8 cellular contexts compared by ENCODE assay signal in the genomic region with DNA sequence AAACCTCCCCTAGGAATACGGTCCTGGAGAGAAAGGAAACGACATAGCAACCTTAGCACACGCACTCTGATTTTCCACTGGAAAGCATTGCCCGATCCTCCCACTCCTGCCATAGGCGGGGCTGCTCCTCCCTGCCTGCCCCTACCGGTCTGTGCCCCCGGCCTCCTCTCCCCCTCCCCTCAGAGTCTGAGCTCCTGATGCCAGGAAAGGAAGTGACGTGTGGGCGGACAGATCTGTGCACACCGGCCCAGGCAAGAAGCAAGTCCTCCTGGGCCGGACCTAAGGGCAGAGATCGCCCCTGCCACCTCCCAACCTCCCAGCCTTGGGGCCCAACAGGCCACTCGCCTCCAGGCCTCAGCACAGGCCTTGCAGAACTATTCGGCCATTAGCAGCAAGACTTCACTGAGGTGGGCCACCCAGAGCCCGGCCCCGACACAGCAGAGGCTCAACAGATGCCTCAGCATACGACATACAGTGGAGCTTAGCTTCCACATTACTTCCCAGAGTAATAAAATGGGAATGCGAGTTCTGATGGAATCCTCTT. TPM values are rescaled to one million over a fixed set of nuclear protein-coding genes. Genes with fewer than 3 reads are reported as not detected.
DNase-seq lines count a peak whose midpoint lies in the region; ATAC-seq and TF ChIP-seq lines count a peak whose summit lies in the region.

No MANE protein-coding gene starts in this region.

- TF ChIP-seq CTCF in dorsolateral prefrontal cortex (IDR thresholded peaks at IDR 0.05 in 54 of 56, conservative IDR thresholded peaks at IDR 0.05 in 2 of 56; ENCODE audit: low read depth in 1 of 56, partially characterized antibody in 56 of 56), result no peak
- TF ChIP-seq CTCF in brain microvascular endothelial cell (IDR thresholded peaks at IDR 0.05; ENCODE audit: low read depth, low read length, missing control alignments), result no peak

- intact Hi-C loops in dorsolateral prefrontal cortex (cut with DNase I), result no loop called here

- H3K36me3 ChIP-seq in mucosa of rectum (ENCODE audit: control insufficient read depth in 2 of 2, insufficient read depth in 2 of 2, low read length in 2 of 2) (peaks cover 0 to 18% of the 10 kb centered on the region in 2 donors), brain microvascular endothelial cell (replicated peaks) (peaks cover 3% of the 10 kb centered on the region), HAP-1 (replicated peaks) (no peaks in the 10 kb centered on the region)

- ATAC-seq in HG03097 (IDR thresholded peaks at IDR 0.05; ENCODE audit: low FRiP score, unreplicated experiment), result no peak

- H3K27me3 ChIP-seq in dorsolateral prefrontal cortex, result no peaks in the 10 kb centered on the region
- no peaks in the 10 kb centered on the region for H3K27me3 ChIP-seq in mucosa of rectum (ENCODE audit: control insufficient read depth in 2 of 2, insufficient read depth in 2 of 2, low read length in 2 of 2)
- no peaks in the 10 kb centered on the region for H3K27me3 ChIP-seq in brain microvascular endothelial cell (replicated peaks)
- H3K27me3 ChIP-seq in HAP-1 (ENCODE audit: low read depth), result no peaks in the 10 kb centered on the region

- peak; percentile 18 for DNase-seq in 8988T
- DNase-seq in NCI-H510A treated with DMSO at 0.1 percent for 48 hours (lab: John Stamatoyannopoulos, UW), result peak; percentile 13
- peak in 4 of 10 donors; percentile 32 to 41 (median 38) for DNase-seq in dorsolateral prefrontal cortex
- DNase-seq in brain microvascular endothelial cell, result no peak
- no peak for DNase-seq in HAP-1 (ENCODE audit: low spot score in 2 of 2)
- no peak for DNase-seq in NCI-H82 treated with DMSO at 0.1 percent for 48 hours (lab: John Stamatoyannopoulos, UW; ENCODE audit: unreplicated experiment)

- H3K9me3 ChIP-seq in mucosa of rectum (ENCODE audit: control insufficient read depth in 2 of 2, low read length in 2 of 2), result no peaks in the 10 kb centered on the region
- no peaks in the 10 kb centered on the region for H3K9me3 ChIP-seq in HAP-1

- H3K27ac ChIP-seq in dorsolateral prefrontal cortex (peak overlapping the region in 42 of 59 donors; percentile 6 to 96 (median 55)), mucosa of rectum (ENCODE audit: low read depth in 2 of 2, low read length in 2 of 2) (peak overlapping the region; percentile 42 to 67), brain microvascular endothelial cell (no peak overlapping the region)

- no peak overlapping the region for H3K4me3 ChIP-seq in dorsolateral prefrontal cortex
- H3K4me3 ChIP-seq in mucosa of rectum (ENCODE audit: low read length in 2 of 2), result no peak overlapping the region
- no peak overlapping the region for H3K4me3 ChIP-seq in brain microvascular endothelial cell (ENCODE audit: low read depth, low read length)
- no peak overlapping the region for H3K4me3 ChIP-seq in HAP-1

- peak overlapping the region in 1 of 2 donors; percentile 41 for H3K9ac ChIP-seq in mucosa of rectum (ENCODE audit: low read depth in 1 of 2, low read length in 2 of 2)

- H3K4me1 ChIP-seq in mucosa of rectum (ENCODE audit: control insufficient read depth in 2 of 2, insufficient read depth in 2 of 2, low read length in 2 of 2), result peaks cover 18 to 35% of the 10 kb centered on the region in 2 donors
- H3K4me1 ChIP-seq in HAP-1, result no peaks in the 10 kb centered on the region

- in situ Hi-C loops in brain microvascular endothelial cell (cut with HindIII; ENCODE audit: low pct_ligation_motif_present, low sequenced_read_pairs) (no loop called here), HAP-1 (cut with MboI; ENCODE audit: low sequenced_read_pairs) (no loop called here)

RNA-seq across cellular contexts. Expression of a gene that starts 7.2 kb away (rescaled TPM):
- 10 to 100 TPM; 22.7 to 61.9 (median 33.5) TPM for total RNA-seq in dorsolateral prefrontal cortex

RNA-seq across cellular contexts. Expression of a gene that starts 30.9 kb away (rescaled TPM):
- total RNA-seq in dorsolateral prefrontal cortex, result 10 to 100 TPM; 22.5 to 60.7 (median 38.7) TPM

RNA-seq across cellular contexts. Expression of a gene that starts 57.0 kb away (rescaled TPM):
- 100 to 1,000 TPM in 119 of 120 experiments, 10 to 100 TPM in 1; 78.8 to 241 (median 176) TPM for total RNA-seq in dorsolateral prefrontal cortex

Comparison
In these comparisons a context has a peak if more than half of its experiments do, and no peak if none do; other contexts are left out.
1. DNase-seq: peak in 8988T (single experiment) and NCI-H510A treated with DMSO at 0.1 percent for 48 hours (single experiment); none in brain microvascular endothelial cell (single experiment), HAP-1 (0 of 2) and NCI-H82 treated with DMSO at 0.1 percent for 48 hours (single experiment).